In the genomic region with DNA sequence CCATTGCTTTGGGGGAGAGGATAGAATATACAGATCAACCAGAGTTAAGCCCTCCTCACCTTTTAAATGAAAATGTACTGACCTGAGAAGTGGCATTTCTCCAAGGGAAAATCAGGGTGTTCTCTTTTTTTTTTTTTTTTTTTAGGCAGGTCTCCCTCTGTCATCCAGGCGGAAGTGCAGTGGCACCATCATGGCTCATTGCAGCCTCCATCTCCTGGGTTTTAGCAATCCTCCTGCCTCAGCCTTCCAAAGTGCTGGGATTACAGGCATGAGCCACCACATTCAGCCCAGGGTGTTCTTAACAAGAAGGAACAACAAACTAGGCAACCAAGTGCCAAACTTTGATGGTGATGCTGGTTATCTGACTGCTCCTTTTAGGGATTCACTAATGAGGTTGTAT, we compare ENCODE assay signal across 26 cellular contexts.
A peak's percentile ranks its signal among the peaks of the same experiment; 100 is the strongest.
DNase-seq lines count a peak whose midpoint lies in the region; ATAC-seq, FAIRE-seq and TF ChIP-seq lines count a peak whose summit lies in the region.
"Had no signal": no experiment of that assay in that cellular context is flagged by ENCODE, and none has a peak within 500 bp of the region (broad histone marks: within the 10 kb centered on the region; RNA-seq: fewer than 3 reads in every experiment).

No MANE protein-coding gene starts in this region.

- H4K20me1 ChIP-seq in HepG2 (ENCODE audit: insufficient read depth, low read length), result no peaks in the 10 kb centered on the region; the same call in 1 of the 2 replicates
- no peaks in the 10 kb centered on the region; the same call in 1 of the 2 replicates for H4K20me1 ChIP-seq in PC-9 (ENCODE audit: insufficient read depth)
- H4K20me1 ChIP-seq: BLaER1 had no signal

- ATAC-seq in HepG2 (no peak), right lobe of liver (no peak), HG03196 (IDR thresholded peaks at IDR 0.05; ENCODE audit: unreplicated experiment) (no peak)
- ATAC-seq: GM12878 had no signal

- H3K14ac ChIP-seq in neuronal stem cell (ENCODE audit: low read length), result no peak overlapping the region

- H3K4me1 ChIP-seq in HepG2 (ENCODE audit: insufficient read depth, low read length) (no peaks in the 10 kb centered on the region), right lobe of liver (no peaks in the 10 kb centered on the region), PC-9 (replicated peaks; ENCODE audit: insufficient read depth) (no peaks in the 10 kb centered on the region), neuronal stem cell (ENCODE audit: control insufficient read depth in 2 of 2, insufficient read depth in 1 of 2, low read depth in 1 of 2, low read length in 2 of 2) (no peaks in the 10 kb centered on the region)
- H3K4me1 ChIP-seq: BE2C, BLaER1 had no signal

- FAIRE-seq in HepG2 (lab: Jason Lieb, UNC), result no peak
- FAIRE-seq: A204.1, GM12878, GM12892, GM18507 had no signal

- H3K27ac ChIP-seq in HepG2 (ENCODE audit: extremely low read length, insufficient read depth, low read length) (no peak overlapping the region), right lobe of liver (no peak overlapping the region), PC-9 (no peak overlapping the region), neuronal stem cell (replicated peaks; ENCODE audit: low read length) (peak overlapping the region; percentile 26)
- H3K27ac ChIP-seq: BLaER1 had no signal

- H2BK15ac ChIP-seq in neuronal stem cell (ENCODE audit: low read length), result no peak overlapping the region

- TF ChIP-seq CTCF in HepG2 (CRISPR knock-in tag; IDR thresholded peaks at IDR 0.05) (no peak), right lobe of liver (IDR thresholded peaks at IDR 0.05) (no peak), PC-9 (conservative IDR thresholded peaks at IDR 0.05) (no peak)

- BruUV-seq in HepG2 (replicated peaks; lab: Mats Ljungman, UMichigan) (no TSS peak), PC-9 (replicated peaks; lab: Mats Ljungman, UMichigan) (TSS peak; percentile 15)

- H3K36me3 ChIP-seq in HepG2 (replicated peaks in 1 of 2; ENCODE audit: control insufficient read depth in 1 of 2, insufficient read depth in 2 of 2, low read length in 2 of 2), result peaks cover 0 to 16% of the 10 kb centered on the region in 2 experiments; a peak in 2 of 5 replicates
- peaks cover 0 to 9% (median 3%) of the 10 kb centered on the region in 4 donors for H3K36me3 ChIP-seq in right lobe of liver
- peaks cover 8% of the 10 kb centered on the region; the same call in 1 of the 2 replicates for H3K36me3 ChIP-seq in PC-9 (ENCODE audit: low read depth)
- H3K36me3 ChIP-seq in neuronal stem cell (replicated peaks in 1 of 2; ENCODE audit: control insufficient read depth in 2 of 2, insufficient read depth in 2 of 2, low read length in 2 of 2), result peaks cover 2 to 40% of the 10 kb centered on the region in 2 donors

- no peak overlapping the region for H2AK5ac ChIP-seq in neuronal stem cell (ENCODE audit: low read depth, low read length)

- WGBS in HepG2 (ENCODE audit: low lambda C conversion rate), result 84% methylated on average over 1 of the region's 1 CpG
- whole genome bisulfite sequencing in right lobe of liver (ENCODE audit: insufficient coverage, low coverage, low lambda C conversion rate, missing lambda C conversion rate), result no CpG with 5 or more reads among the region's 1 CpG
- WGBS in neuronal stem cell (ENCODE audit: extremely low coverage in 2 of 2, insufficient read length in 2 of 2, insufficient replicate concordance in 1 of 2), 2 donors, result no CpG with 5 or more reads among the region's 1 CpG

- in situ Hi-C loops in HepG2 (cut with HindIII; ENCODE audit: extremely low pct_ligation_motif_present, low pct_unique_long_range_greater_than_20kb), result loop anchor here (10.0 kb wide), 1 partner anchor 145 kb away; no protein-coding TSS in a partner anchor

- no peak for TF ChIP-seq RAD21 in HepG2 (CRISPR knock-in tag; IDR thresholded peaks at IDR 0.05)

- no peaks in the 10 kb centered on the region for H3K9me3 ChIP-seq in HepG2 (ENCODE audit: low read length)
- H3K9me3 ChIP-seq in right lobe of liver, result no peaks in the 10 kb centered on the region
- H3K9me3 ChIP-seq in PC-9 (ENCODE audit: insufficient read depth, low read depth), result no peaks in the 10 kb centered on the region
- no peaks in the 10 kb centered on the region for H3K9me3 ChIP-seq in neuronal stem cell (replicated peaks in 1 of 2; ENCODE audit: control insufficient read depth in 2 of 2, insufficient read depth in 1 of 2, low read depth in 1 of 2, low read length in 2 of 2)
- H3K9me3 ChIP-seq: BE2C, BLaER1 had no signal

- H3K79me1 ChIP-seq in neuronal stem cell (ENCODE audit: low read depth, low read length), result no peaks in the 10 kb centered on the region

- H3K9ac ChIP-seq in HepG2 (ENCODE audit: insufficient read depth, low read depth, low read length), result no peak overlapping the region
- no peak overlapping the region for H3K9ac ChIP-seq in neuronal stem cell (ENCODE audit: low read depth, low read length, poor library complexity)
- H3K9ac ChIP-seq: BLaER1 had no signal

- TF ChIP-seq POLR2A in HepG2 (IDR thresholded peaks at IDR 0.05; ENCODE audit: insufficient read depth in 1 of 2, low read depth in 2 of 2, low read length in 2 of 2), result no peak; a peak in 1 of 4 replicates
- no peak for TF ChIP-seq POLR2A in right lobe of liver (IDR thresholded peaks at IDR 0.05)

- no peaks in the 10 kb centered on the region; the same call in 1 of the 2 replicates for H3F3A ChIP-seq in PC-9 (ENCODE audit: insufficient read depth, low read depth)

- POLR2A ChIA-PET in HepG2 (lab: Yijun Ruan, JAX) (no interaction called here), PC-9 (lab: Charles Lee; ENCODE audit: unreplicated experiment) (no interaction called here)

- no peak for TF ChIP-seq EP300 in HepG2 (IDR thresholded peaks at IDR 0.05; ENCODE audit: low read depth in 2 of 2, low read length in 2 of 2)
- no peak for TF ChIP-seq EP300 in HepG2 (CRISPR knock-in tag; IDR thresholded peaks at IDR 0.05; ENCODE audit: borderline replicate concordance)

- H2BK5ac ChIP-seq in neuronal stem cell (ENCODE audit: low read length), result no peak overlapping the region

- H2AFZ ChIP-seq in HepG2 (ENCODE audit: low read length) (no peak overlapping the region), PC-9 (no peak overlapping the region), neuronal stem cell (ENCODE audit: low read length) (no peak overlapping the region)

- no peaks in the 10 kb centered on the region; the same call in 1 of the 2 replicates for H3K9me2 ChIP-seq in PC-9 (ENCODE audit: insufficient read depth)

- H3K4me2 ChIP-seq in HepG2 (ENCODE audit: low read depth, low read length), result no peak overlapping the region
- no peak overlapping the region for H3K4me2 ChIP-seq in PC-9
- H3K4me2 ChIP-seq in neuronal stem cell (ENCODE audit: insufficient read depth, low read length, poor library complexity, severe bottlenecking), result no peak overlapping the region
- H3K4me2 ChIP-seq: BLaER1 had no signal

- CTCF ChIA-PET in HepG2 (lab: Yijun Ruan, JAX; ENCODE audit: low intra/inter-chr PET ratio, low total read pairs), result no interaction called here
- CTCF ChIA-PET in PC-9 (lab: Charles Lee), result no interaction called here

- no peak overlapping the region for H3K4ac ChIP-seq in neuronal stem cell (ENCODE audit: low read length)

- no peak overlapping the region for H3K18ac ChIP-seq in neuronal stem cell (ENCODE audit: low read length)

- H2BK120ac ChIP-seq in neuronal stem cell (ENCODE audit: low read depth, low read length), result no peak overlapping the region

- no peak overlapping the region for H4K8ac ChIP-seq in neuronal stem cell (ENCODE audit: low read depth, low read length)

- H3K23ac ChIP-seq in neuronal stem cell (ENCODE audit: low read depth, low read length, poor library complexity), result no peak overlapping the region

- intact Hi-C loops in HepG2 (cut with micrococcal nuclease; ENCODE audit: unreplicated experiment) (loop anchor here (5.0 kb wide), 1 partner anchor 147 kb away; no protein-coding TSS in a partner anchor), right lobe of liver (cut with DNase I) (no loop called here), PC-9 (cut with micrococcal nuclease; ENCODE audit: unreplicated experiment) (no loop called here)

- H3K79me2 ChIP-seq in HepG2 (ENCODE audit: insufficient read depth, low read length), result no peaks in the 10 kb centered on the region
- no peaks in the 10 kb centered on the region for H3K79me2 ChIP-seq in PC-9 (ENCODE audit: low read depth)

- DNase-seq in HepG2 (ENCODE audit: low spot score), result no peak
- DNase-seq in right lobe of liver, result no peak
- DNase-seq in PC-9, result no peak
- no peak for DNase-seq in neuronal stem cell (ENCODE audit: low spot score)
- DNase-seq in NCI-H2196 (lab: John Stamatoyannopoulos, UW; ENCODE audit: unreplicated experiment), result no peak
- DNase-seq: 8988T; ACHN; BE2C; C1 segment of cervical spinal cord; CD4-positive, alpha-beta memory T cell; CD4-positive, CD25-positive, alpha-beta regulatory T cell; CD8-positive, alpha-beta memory T cell; COR-L47; DMS 273 treated with DMSO at 0.1 percent for 48 hours; DMS153; DMS53; DMS79; DND-41; EL; GDM1 had no signal

- no peak overlapping the region for H4K91ac ChIP-seq in neuronal stem cell (ENCODE audit: low read depth, low read length, poor library complexity)

- H3K27me3 ChIP-seq in HepG2 (ENCODE audit: control insufficient read depth in 1 of 2, insufficient read depth in 2 of 2, low read length in 2 of 2) (no peaks in the 10 kb centered on the region), right lobe of liver (no peaks in the 10 kb centered on the region), PC-9 (ENCODE audit: insufficient read depth, low read depth) (no peaks in the 10 kb centered on the region), neuronal stem cell (ENCODE audit: control insufficient read depth in 3 of 3, insufficient read depth in 3 of 3, low read depth in 1 of 3, low read length in 3 of 3) (no peaks in the 10 kb centered on the region)
- H3K27me3 ChIP-seq: BE2C, BLaER1 had no signal

- H2BK12ac ChIP-seq in neuronal stem cell (ENCODE audit: low read length), result no peak overlapping the region

- H3K4me3 ChIP-seq in HepG2 (replicated peaks in 1 of 3; ENCODE audit: insufficient read depth in 1 of 3, low read depth in 2 of 3, low read length in 3 of 3) (no peak overlapping the region), right lobe of liver (no peak overlapping the region), PC-9 (no peak overlapping the region), neuronal stem cell (ENCODE audit: low read length in 2 of 2) (no peak overlapping the region)
- H3K4me3 ChIP-seq: BLaER1, GM12878 had no signal

TF ChIP-seq in HepG2, 621 proteins besides CTCF, POLR2A, EP300 and RAD21 (continues in another document):
- peak; percentile 56 for TF ChIP-seq AGO2 (optimal IDR thresholded peaks at IDR 0.05; ENCODE audit: low read depth, low read length)
- peak; percentile 91 for TF ChIP-seq RBM22 (optimal IDR thresholded peaks at IDR 0.05; ENCODE audit: low read length)
- no peak for TF ChIP-seq SNAI1 (CRISPR knock-in tag; IDR thresholded peaks at IDR 0.05; ENCODE audit: borderline replicate concordance)
- TF ChIP-seq RFX1 (IDR thresholded peaks at IDR 0.05), result no peak
- TF ChIP-seq, protein P1, sequence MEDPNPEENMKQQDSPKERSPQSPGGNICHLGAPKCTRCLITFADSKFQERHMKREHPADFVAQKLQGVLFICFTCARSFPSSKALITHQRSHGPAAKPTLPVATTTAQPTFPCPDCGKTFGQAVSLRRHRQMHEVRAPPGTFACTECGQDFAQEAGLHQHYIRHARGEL (CRISPR knock-in tag; IDR thresholded peaks at IDR 0.05), result no peak
- no peak for TF ChIP-seq TARDBP (CRISPR knock-in tag; IDR thresholded peaks at IDR 0.05)
- no peak for TF ChIP-seq ZFX (CRISPR knock-in tag; IDR thresholded peaks at IDR 0.05; ENCODE audit: low read depth)
